Comparison of ENCODE assay signal across 14 cellular contexts in the genomic region with DNA sequence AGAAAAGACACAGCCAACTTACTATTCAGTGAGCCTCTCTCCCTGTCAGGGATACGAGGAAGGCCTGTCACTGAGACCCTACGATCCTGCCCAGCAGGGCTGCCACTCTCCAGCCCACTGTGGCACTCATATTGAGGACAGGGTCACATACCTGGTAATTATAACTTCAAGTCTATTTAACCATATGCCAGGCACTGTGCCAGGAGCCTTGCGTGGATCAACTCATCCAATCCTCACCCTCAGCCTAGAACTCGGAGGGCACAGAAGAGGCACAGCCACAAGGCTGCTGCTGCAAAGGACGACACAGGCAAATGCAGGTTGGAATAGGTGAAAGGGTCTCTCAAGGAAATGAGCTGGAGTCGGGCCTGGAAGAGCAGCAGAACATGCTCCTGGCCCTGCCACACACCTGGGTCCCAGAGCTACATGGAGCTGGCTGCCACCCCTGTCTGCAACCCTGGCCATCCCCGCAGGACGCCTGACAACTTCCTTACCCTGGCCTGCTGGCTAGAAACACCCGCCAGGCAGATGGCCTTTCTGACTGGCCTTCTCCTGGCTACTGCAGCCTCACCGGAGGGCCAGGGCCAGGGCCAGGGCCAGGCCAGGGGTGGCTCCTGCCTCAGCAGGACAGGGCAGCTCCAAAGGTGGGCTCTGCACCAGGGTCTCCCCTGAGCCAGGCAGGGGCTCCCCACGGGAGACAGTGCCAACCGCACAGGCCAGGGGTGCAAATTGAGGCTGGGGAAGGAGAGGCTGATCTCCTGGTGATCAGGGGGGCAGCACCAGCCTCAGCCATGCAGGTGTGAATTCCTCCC. TPM values are rescaled to one million over a fixed set of nuclear protein-coding genes. Genes with fewer than 3 reads are reported as not detected.
DNase-seq lines count a peak whose midpoint lies in the region; ATAC-seq and TF ChIP-seq lines count a peak whose summit lies in the region.
"Had no signal": no experiment of that assay in that cellular context is flagged by ENCODE, and none has a peak within 500 bp of the region (broad histone marks: within the 10 kb centered on the region; RNA-seq: fewer than 3 reads in every experiment).

No MANE protein-coding gene starts in this region.

- DNase-seq in NCI-H1105 treated with DMSO at 0.1 percent for 48 hours (lab: John Stamatoyannopoulos, UW) (peak; percentile 25), NCI-H1105 (lab: John Stamatoyannopoulos, UW) (no peak), DMS79 treated with DMSO at 0.1 percent for 48 hours (lab: John Stamatoyannopoulos, UW) (peak; percentile 84), NCI-H345 (lab: John Stamatoyannopoulos, UW) (peak; percentile 49), neuronal stem cell (ENCODE audit: low spot score) (no peak), dorsolateral prefrontal cortex (no peak), esophagus squamous epithelium (lab: John Stamatoyannopoulos, UW) (no peak)
- DNase-seq: 8988T, NCI-H146, NCI-H446 treated with DMSO at 0.1 percent for 48 hours, SHP77 treated with DMSO at 0.1 percent for 48 hours had no signal

- no peak overlapping the region for H3K4ac ChIP-seq in neuronal stem cell (ENCODE audit: low read length)

- H3K79me1 ChIP-seq in neuronal stem cell (ENCODE audit: low read depth, low read length), result no peaks in the 10 kb centered on the region

- H3K27me3 ChIP-seq in neuronal stem cell (ENCODE audit: control insufficient read depth in 3 of 3, insufficient read depth in 3 of 3, low read depth in 1 of 3, low read length in 3 of 3), result peaks cover 0 to 34% (median 2%) of the 10 kb centered on the region in 3 experiments
- no peaks in the 10 kb centered on the region for H3K27me3 ChIP-seq in dorsolateral prefrontal cortex
- peaks cover 0 to 20% (median 0%) of the 10 kb centered on the region in 4 donors for H3K27me3 ChIP-seq in esophagus squamous epithelium
- H3K27me3 ChIP-seq: BLaER1 treated with 17β-estradiol and CSF1 and Interleukin-3, amounts not matched to agents 10 nM and 100 nM had no signal

- H3K4me1 ChIP-seq in neuronal stem cell (ENCODE audit: control insufficient read depth in 2 of 2, insufficient read depth in 1 of 2, low read depth in 1 of 2, low read length in 2 of 2) (peaks cover 0 to 2% of the 10 kb centered on the region in 2 donors), esophagus squamous epithelium (peaks cover 0 to 16% (median 0%) of the 10 kb centered on the region in 3 donors)
- H3K4me1 ChIP-seq: HAP-1 had no signal

- peak overlapping the region; percentile 66 for H2BK12ac ChIP-seq in neuronal stem cell (ENCODE audit: low read length)

- WGBS in neuronal stem cell (ENCODE audit: extremely low coverage in 2 of 2, insufficient read length in 2 of 2, insufficient replicate concordance in 1 of 2), 2 donors, result no CpG with 5 or more reads among the region's 12 CpGs
- 73 to 84% methylated on average over 3 of the region's 12 CpGs for WGBS in esophagus squamous epithelium, 2 donors

- H2AK5ac ChIP-seq in neuronal stem cell (ENCODE audit: low read depth, low read length), result peak overlapping the region; percentile 77

- H3K4me2 ChIP-seq in neuronal stem cell (ENCODE audit: insufficient read depth, low read length, poor library complexity, severe bottlenecking), result no peak overlapping the region
- H3K4me2 ChIP-seq: BLaER1 treated with 17β-estradiol and CSF1 and Interleukin-3, amounts not matched to agents 10 nM and 100 nM had no signal

- peak overlapping the region; percentile 27 for H3K14ac ChIP-seq in neuronal stem cell (ENCODE audit: low read length)

- H2AFZ ChIP-seq in neuronal stem cell (ENCODE audit: low read length), result no peak overlapping the region

- peak overlapping the region; percentile 67 for H3K23ac ChIP-seq in neuronal stem cell (ENCODE audit: low read depth, low read length, poor library complexity)

- H2BK15ac ChIP-seq in neuronal stem cell (ENCODE audit: low read length), result peak overlapping the region; percentile 69

- H2BK120ac ChIP-seq in neuronal stem cell (ENCODE audit: low read depth, low read length), result no peak overlapping the region

- no peak overlapping the region for H2BK5ac ChIP-seq in neuronal stem cell (ENCODE audit: low read length)

- ATAC-seq in GM19467 (IDR thresholded peaks at IDR 0.05; ENCODE audit: unreplicated experiment), result no peak

- peak overlapping the region; percentile 54 for H3K9ac ChIP-seq in neuronal stem cell (ENCODE audit: low read depth, low read length, poor library complexity)
- H3K9ac ChIP-seq: BLaER1 treated with 17β-estradiol and CSF1 and Interleukin-3, amounts not matched to agents 10 nM and 100 nM had no signal

- no peak overlapping the region for H4K91ac ChIP-seq in neuronal stem cell (ENCODE audit: low read depth, low read length, poor library complexity)

- H3K18ac ChIP-seq in neuronal stem cell (ENCODE audit: low read length), result peak overlapping the region; percentile 83

- no peak for TF ChIP-seq CTCF in dorsolateral prefrontal cortex (IDR thresholded peaks at IDR 0.05 in 54 of 56, conservative IDR thresholded peaks at IDR 0.05 in 2 of 56; ENCODE audit: low read depth in 1 of 56, partially characterized antibody in 56 of 56)
- TF ChIP-seq CTCF in esophagus squamous epithelium (IDR thresholded peaks at IDR 0.05), result no peak

- no peak for TF ChIP-seq POLR2A in esophagus squamous epithelium (IDR thresholded peaks at IDR 0.05)

- H3K9me3 ChIP-seq in neuronal stem cell (replicated peaks in 1 of 2; ENCODE audit: control insufficient read depth in 2 of 2, insufficient read depth in 1 of 2, low read depth in 1 of 2, low read length in 2 of 2) (no peaks in the 10 kb centered on the region), esophagus squamous epithelium (no peaks in the 10 kb centered on the region)
- H3K9me3 ChIP-seq: BLaER1 treated with 17β-estradiol and CSF1 and Interleukin-3, amounts not matched to agents 10 nM and 100 nM; HAP-1 had no signal

- H3K4me3 ChIP-seq in neuronal stem cell (ENCODE audit: low read length in 2 of 2) (no peak overlapping the region), dorsolateral prefrontal cortex (no peak overlapping the region), esophagus squamous epithelium (no peak overlapping the region)
- H3K4me3 ChIP-seq: BLaER1 treated with 17β-estradiol and CSF1 and Interleukin-3, amounts not matched to agents 10 nM and 100 nM; HAP-1 had no signal

- H3K27ac ChIP-seq in neuronal stem cell (replicated peaks; ENCODE audit: low read length) (no peak overlapping the region), dorsolateral prefrontal cortex (no peak overlapping the region), esophagus squamous epithelium (no peak overlapping the region)
- H3K27ac ChIP-seq: BLaER1 treated with 17β-estradiol and CSF1 and Interleukin-3, amounts not matched to agents 10 nM and 100 nM had no signal

- peak overlapping the region; percentile 84 for H4K8ac ChIP-seq in neuronal stem cell (ENCODE audit: low read depth, low read length)

- intact Hi-C loops in dorsolateral prefrontal cortex (cut with DNase I) (loop anchor here (5.0 to 10.0 kb wide), 2 partner anchors 206 to 208 kb away; a partner anchor contains a TSS), esophagus squamous epithelium (cut with DNase I) (loop anchor here (2.0 kb wide), 1 partner anchor 288 kb away; no protein-coding TSS in a partner anchor)

- H3K36me3 ChIP-seq in neuronal stem cell (replicated peaks in 1 of 2; ENCODE audit: control insufficient read depth in 2 of 2, insufficient read depth in 2 of 2, low read length in 2 of 2), result no peaks in the 10 kb centered on the region
- no peaks in the 10 kb centered on the region for H3K36me3 ChIP-seq in esophagus squamous epithelium
- H3K36me3 ChIP-seq: BLaER1 treated with 17β-estradiol and CSF1 and Interleukin-3, amounts not matched to agents 10 nM and 100 nM; HAP-1 had no signal

RNA-seq across cellular contexts. Expression of a gene that starts 32.1 kb away (rescaled TPM):
- polyA plus RNA-seq in neuronal stem cell (2013, experiment 1 of 2), result 3.4 TPM
- 2.7 TPM for polyA plus RNA-seq in neuronal stem cell (2013, experiment 2 of 2)
- total RNA-seq in dorsolateral prefrontal cortex (10 to 100 TPM in 28 of 120 experiments, 1 to 10 TPM in 92; 3.8 to 15.0 (median 8.3) TPM), esophagus squamous epithelium (10 to 100 TPM; 15.6 to 27.8 (median 20.2) TPM)

Comparison
In these comparisons a context has a peak if more than half of its experiments do, and no peak if none do; other contexts are left out.
1. DNase-seq: peak in NCI-H1105 treated with DMSO at 0.1 percent for 48 hours (single experiment), DMS79 treated with DMSO at 0.1 percent for 48 hours (single experiment) and NCI-H345 (single experiment); none in NCI-H1105 (single experiment), neuronal stem cell (single experiment), dorsolateral prefrontal cortex (0 of 10) and esophagus squamous epithelium (single experiment).